In the genomic region with DNA sequence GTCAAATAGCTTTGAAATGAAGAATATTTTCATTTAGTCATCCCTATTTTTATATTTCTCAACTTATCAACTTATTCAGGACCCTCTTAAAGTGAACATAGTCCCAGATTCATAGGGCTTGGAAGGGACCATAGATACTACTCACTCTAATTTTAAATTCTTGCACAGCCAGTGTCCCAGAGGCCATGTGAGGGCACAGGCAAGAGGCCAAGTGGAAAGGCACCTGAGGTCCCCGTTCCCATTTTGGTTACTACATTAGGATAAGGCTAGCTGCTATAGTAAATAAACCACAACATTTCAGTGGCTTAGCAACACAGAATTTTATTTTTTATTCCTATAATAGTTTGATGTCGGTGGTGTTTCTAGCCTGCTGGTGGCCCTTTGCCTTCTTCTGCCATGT, we compare ENCODE assay signal across 1 cellular context.
TF ChIP-seq lines count a peak whose summit lies in the region.

No MANE protein-coding gene starts in this region.

TF ChIP-seq in GM23338, 12 proteins besides CTCF, POLR2A, EP300 and RAD21 (continued from another document):
- TF ChIP-seq, protein P1, sequence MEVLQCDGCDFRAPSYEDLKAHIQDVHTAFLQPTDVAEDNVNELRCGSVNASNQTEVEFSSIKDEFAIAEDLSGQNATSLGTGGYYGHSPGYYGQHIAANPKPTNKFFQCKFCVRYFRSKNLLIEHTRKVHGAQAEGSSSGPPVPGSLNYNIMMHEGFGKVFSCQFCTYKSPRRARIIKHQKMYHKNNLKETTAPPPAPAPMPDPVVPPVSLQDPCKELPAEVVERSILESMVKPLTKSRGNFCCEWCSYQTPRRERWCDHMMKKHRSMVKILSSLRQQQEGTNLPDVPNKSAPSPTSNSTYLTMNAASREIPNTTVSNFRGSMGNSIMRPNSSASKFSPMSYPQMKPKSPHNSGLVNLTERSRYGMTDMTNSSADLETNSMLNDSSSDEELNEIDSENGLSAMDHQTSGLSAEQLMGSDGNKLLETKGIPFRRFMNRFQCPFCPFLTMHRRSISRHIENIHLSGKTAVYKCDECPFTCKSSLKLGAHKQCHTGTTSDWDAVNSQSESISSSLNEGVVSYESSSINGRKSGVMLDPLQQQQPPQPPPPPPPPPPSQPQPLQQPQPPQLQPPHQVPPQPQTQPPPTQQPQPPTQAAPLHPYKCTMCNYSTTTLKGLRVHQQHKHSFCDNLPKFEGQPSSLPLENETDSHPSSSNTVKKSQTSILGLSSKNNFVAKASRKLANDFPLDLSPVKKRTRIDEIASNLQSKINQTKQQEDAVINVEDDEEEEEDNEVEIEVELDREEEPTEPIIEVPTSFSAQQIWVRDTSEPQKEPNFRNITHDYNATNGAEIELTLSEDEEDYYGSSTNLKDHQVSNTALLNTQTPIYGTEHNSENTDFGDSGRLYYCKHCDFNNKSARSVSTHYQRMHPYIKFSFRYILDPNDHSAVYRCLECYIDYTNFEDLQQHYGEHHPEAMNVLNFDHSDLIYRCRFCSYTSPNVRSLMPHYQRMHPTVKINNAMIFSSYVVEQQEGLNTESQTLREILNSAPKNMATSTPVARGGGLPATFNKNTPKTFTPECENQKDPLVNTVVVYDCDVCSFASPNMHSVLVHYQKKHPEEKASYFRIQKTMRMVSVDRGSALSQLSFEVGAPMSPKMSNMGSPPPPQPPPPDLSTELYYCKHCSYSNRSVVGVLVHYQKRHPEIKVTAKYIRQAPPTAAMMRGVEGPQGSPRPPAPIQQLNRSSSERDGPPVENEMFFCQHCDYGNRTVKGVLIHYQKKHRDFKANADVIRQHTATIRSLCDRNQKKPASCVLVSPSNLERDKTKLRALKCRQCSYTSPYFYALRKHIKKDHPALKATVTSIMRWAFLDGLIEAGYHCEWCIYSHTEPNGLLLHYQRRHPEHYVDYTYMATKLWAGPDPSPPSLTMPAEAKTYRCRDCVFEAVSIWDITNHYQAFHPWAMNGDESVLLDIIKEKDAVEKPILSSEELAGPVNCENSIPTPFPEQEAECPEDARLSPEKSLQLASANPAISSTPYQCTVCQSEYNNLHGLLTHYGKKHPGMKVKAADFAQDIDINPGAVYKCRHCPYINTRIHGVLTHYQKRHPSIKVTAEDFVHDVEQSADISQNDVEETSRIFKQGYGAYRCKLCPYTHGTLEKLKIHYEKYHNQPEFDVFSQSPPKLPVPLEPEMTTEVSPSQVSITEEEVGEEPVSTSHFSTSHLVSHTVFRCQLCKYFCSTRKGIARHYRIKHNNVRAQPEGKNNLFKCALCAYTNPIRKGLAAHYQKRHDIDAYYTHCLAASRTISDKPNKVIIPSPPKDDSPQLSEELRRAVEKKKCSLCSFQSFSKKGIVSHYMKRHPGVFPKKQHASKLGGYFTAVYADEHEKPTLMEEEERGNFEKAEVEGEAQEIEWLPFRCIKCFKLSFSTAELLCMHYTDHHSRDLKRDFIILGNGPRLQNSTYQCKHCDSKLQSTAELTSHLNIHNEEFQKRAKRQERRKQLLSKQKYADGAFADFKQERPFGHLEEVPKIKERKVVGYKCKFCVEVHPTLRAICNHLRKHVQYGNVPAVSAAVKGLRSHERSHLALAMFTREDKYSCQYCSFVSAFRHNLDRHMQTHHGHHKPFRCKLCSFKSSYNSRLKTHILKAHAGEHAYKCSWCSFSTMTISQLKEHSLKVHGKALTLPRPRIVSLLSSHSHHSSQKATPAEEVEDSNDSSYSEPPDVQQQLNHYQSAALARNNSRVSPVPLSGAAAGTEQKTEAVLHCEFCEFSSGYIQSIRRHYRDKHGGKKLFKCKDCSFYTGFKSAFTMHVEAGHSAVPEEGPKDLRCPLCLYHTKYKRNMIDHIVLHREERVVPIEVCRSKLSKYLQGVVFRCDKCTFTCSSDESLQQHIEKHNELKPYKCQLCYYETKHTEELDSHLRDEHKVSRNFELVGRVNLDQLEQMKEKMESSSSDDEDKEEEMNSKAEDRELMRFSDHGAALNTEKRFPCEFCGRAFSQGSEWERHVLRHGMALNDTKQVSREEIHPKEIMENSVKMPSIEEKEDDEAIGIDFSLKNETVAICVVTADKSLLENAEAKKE (CRISPR knock-in tag; IDR thresholded peaks at IDR 0.05): no peak
- TF ChIP-seq CREB1 (CRISPR knock-in tag; IDR thresholded peaks at IDR 0.05; ENCODE audit: low read depth) (no peak), EZH2phosphoT487 (IDR thresholded peaks at IDR 0.05; ENCODE audit: unreplicated experiment) (no peak), ZNF331 (CRISPR knock-in tag; IDR thresholded peaks at IDR 0.05; ENCODE audit: low read depth) (no peak), STAT1 (IDR thresholded peaks at IDR 0.05; ENCODE audit: unreplicated experiment) (no peak), NANOG (IDR thresholded peaks at IDR 0.05; ENCODE audit: borderline replicate concordance) (no peak), EZH2 (IDR thresholded peaks at IDR 0.05; ENCODE audit: low read depth, unreplicated experiment) (no peak)
- TF ChIP-seq, protein P2, sequence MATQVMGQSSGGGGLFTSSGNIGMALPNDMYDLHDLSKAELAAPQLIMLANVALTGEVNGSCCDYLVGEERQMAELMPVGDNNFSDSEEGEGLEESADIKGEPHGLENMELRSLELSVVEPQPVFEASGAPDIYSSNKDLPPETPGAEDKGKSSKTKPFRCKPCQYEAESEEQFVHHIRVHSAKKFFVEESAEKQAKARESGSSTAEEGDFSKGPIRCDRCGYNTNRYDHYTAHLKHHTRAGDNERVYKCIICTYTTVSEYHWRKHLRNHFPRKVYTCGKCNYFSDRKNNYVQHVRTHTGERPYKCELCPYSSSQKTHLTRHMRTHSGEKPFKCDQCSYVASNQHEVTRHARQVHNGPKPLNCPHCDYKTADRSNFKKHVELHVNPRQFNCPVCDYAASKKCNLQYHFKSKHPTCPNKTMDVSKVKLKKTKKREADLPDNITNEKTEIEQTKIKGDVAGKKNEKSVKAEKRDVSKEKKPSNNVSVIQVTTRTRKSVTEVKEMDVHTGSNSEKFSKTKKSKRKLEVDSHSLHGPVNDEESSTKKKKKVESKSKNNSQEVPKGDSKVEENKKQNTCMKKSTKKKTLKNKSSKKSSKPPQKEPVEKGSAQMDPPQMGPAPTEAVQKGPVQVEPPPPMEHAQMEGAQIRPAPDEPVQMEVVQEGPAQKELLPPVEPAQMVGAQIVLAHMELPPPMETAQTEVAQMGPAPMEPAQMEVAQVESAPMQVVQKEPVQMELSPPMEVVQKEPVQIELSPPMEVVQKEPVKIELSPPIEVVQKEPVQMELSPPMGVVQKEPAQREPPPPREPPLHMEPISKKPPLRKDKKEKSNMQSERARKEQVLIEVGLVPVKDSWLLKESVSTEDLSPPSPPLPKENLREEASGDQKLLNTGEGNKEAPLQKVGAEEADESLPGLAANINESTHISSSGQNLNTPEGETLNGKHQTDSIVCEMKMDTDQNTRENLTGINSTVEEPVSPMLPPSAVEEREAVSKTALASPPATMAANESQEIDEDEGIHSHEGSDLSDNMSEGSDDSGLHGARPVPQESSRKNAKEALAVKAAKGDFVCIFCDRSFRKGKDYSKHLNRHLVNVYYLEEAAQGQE (IDR thresholded peaks at IDR 0.05; ENCODE audit: unreplicated experiment): no peak
- TF ChIP-seq, protein P3, sequence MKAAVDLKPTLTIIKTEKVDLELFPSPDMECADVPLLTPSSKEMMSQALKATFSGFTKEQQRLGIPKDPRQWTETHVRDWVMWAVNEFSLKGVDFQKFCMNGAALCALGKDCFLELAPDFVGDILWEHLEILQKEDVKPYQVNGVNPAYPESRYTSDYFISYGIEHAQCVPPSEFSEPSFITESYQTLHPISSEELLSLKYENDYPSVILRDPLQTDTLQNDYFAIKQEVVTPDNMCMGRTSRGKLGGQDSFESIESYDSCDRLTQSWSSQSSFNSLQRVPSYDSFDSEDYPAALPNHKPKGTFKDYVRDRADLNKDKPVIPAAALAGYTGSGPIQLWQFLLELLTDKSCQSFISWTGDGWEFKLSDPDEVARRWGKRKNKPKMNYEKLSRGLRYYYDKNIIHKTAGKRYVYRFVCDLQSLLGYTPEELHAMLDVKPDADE (IDR thresholded peaks at IDR 0.05): no peak
